ENCODE assay signal across 9 cellular contexts in genomic region chr1:226691257-226691656, GRCh38. TPM values are rescaled to one million over a fixed set of nuclear protein-coding genes. Genes with fewer than 3 reads are reported as not detected.
DNase-seq lines count a peak whose midpoint lies in the region; ATAC-seq and TF ChIP-seq lines count a peak whose summit lies in the region.
"Had no signal": no experiment of that assay in that cellular context is flagged by ENCODE, and none has a peak within 500 bp of the region (broad histone marks: within the 10 kb centered on the region; RNA-seq: fewer than 3 reads in every experiment).

No MANE protein-coding gene starts in this region.

- no peak overlapping the region for H3K27ac ChIP-seq in BLaER1 treated with 17β-estradiol and CSF1 and Interleukin-3, amounts not matched to agents 10 nM and 100 nM
- H3K27ac ChIP-seq: HL-60 had no signal

- H3K9me3 ChIP-seq in BLaER1 treated with 17β-estradiol and CSF1 and Interleukin-3, amounts not matched to agents 10 nM and 100 nM (replicated peaks in 1 of 11), result no peaks in the 10 kb centered on the region

- peaks cover 0 to 32% (median 17%) of the 10 kb centered on the region in 11 experiments; a peak in 13 of 22 replicates for H4K20me1 ChIP-seq in BLaER1 treated with 17β-estradiol and CSF1 and Interleukin-3, amounts not matched to agents 10 nM and 100 nM

- H3K27ac Mint-ChIP-seq in osteocyte (ENCODE audit: unreplicated experiment), result no peak overlapping the region

- H3K4me1 Mint-ChIP-seq in osteocyte (ENCODE audit: unreplicated experiment), result peaks cover 14% of the 10 kb centered on the region

- no peak overlapping the region for H3K4me3 ChIP-seq in BLaER1 treated with 17β-estradiol and CSF1 and Interleukin-3, amounts not matched to agents 10 nM and 100 nM

- peaks cover 0 to 29% (median 10%) of the 10 kb centered on the region in 11 experiments; a peak in 10 of 22 replicates for H3K36me3 ChIP-seq in BLaER1 treated with 17β-estradiol and CSF1 and Interleukin-3, amounts not matched to agents 10 nM and 100 nM

- ATAC-seq in HG02884 (IDR thresholded peaks at IDR 0.05; ENCODE audit: unreplicated experiment), result peak; percentile 67
- ATAC-seq in sciatic nerve, result no peak

- intact Hi-C loops in sciatic nerve (cut with DNase I), result no loop called here

- H3K27me3 ChIP-seq in BLaER1 treated with 17β-estradiol and CSF1 and Interleukin-3, amounts not matched to agents 10 nM and 100 nM, result no peaks in the 10 kb centered on the region

- DNase-seq in activated T-helper 1 cell treated with Interleukin-2 at 50 U/mL for 16 hours (ENCODE audit: low read depth) (peak; percentile 32), midbrain (lab: John Stamatoyannopoulos, UW) (peak; percentile 42), osteocyte (ENCODE audit: extremely low spot score, unreplicated experiment) (no peak), NCI-H128 (lab: John Stamatoyannopoulos, UW; ENCODE audit: unreplicated experiment) (no peak), sciatic nerve (ENCODE audit: low spot score) (no peak), NOMO-1 treated with dmso at 0.1 percent for 144 hours (lab: John Stamatoyannopoulos, UW; ENCODE audit: unreplicated experiment) (no peak)

- no peak overlapping the region for H3K4me3 Mint-ChIP-seq in osteocyte (ENCODE audit: unreplicated experiment)

- H3K4me1 ChIP-seq in BLaER1 treated with 17β-estradiol and CSF1 and Interleukin-3, amounts not matched to agents 10 nM and 100 nM, result peaks cover 42 to 81% (median 57%) of the 10 kb centered on the region in 10 experiments

- peak overlapping the region; percentile 6 to 63 (median 31); a peak in 18 of 22 replicates for H3K4me2 ChIP-seq in BLaER1 treated with 17β-estradiol and CSF1 and Interleukin-3, amounts not matched to agents 10 nM and 100 nM

- H3K36me3 Mint-ChIP-seq in osteocyte (ENCODE audit: unreplicated experiment), result peaks cover 6% of the 10 kb centered on the region

- H3K27me3 Mint-ChIP-seq in osteocyte (ENCODE audit: unreplicated experiment), result no peaks in the 10 kb centered on the region

- 0 out of 22 replicates have a peak overlapping the region, but pooled peaks of 1 of the 11 experiments have one; percentile 1 for H3K9ac ChIP-seq in BLaER1 treated with 17β-estradiol and CSF1 and Interleukin-3, amounts not matched to agents 10 nM and 100 nM

- H3K9me3 Mint-ChIP-seq in osteocyte (ENCODE audit: unreplicated experiment), result no peaks in the 10 kb centered on the region

- TF ChIP-seq CTCF in osteocyte (IDR thresholded peaks at IDR 0.05), result no peak

RNA-seq across cellular contexts. Expression of gene ITPKB, which starts 47.8 kb away (rescaled TPM):
- total RNA-seq in osteocyte (28.3 and 30.0 TPM in 2 replicates), sciatic nerve (81.2 TPM)

Comparison
In these comparisons a context has a peak if more than half of its experiments do, and no peak if none do; other contexts are left out.
1. DNase-seq: peak in activated T-helper 1 cell treated with Interleukin-2 at 50 U/mL for 16 hours (single experiment) and midbrain (single experiment); none in osteocyte (single experiment), NCI-H128 (single experiment), sciatic nerve (single experiment) and NOMO-1 treated with dmso at 0.1 percent for 144 hours (single experiment).